8 cellular contexts compared by ENCODE assay signal in genomic region chr10:92880233-92880861, GRCh38. TPM values are rescaled to one million over a fixed set of nuclear protein-coding genes. Genes with fewer than 3 reads are reported as not detected.
DNase-seq lines count a peak whose midpoint lies in the region; ATAC-seq, FAIRE-seq and TF ChIP-seq lines count a peak whose summit lies in the region.

No MANE protein-coding gene starts in this region.

- no peaks in the 10 kb centered on the region for H3K79me2 ChIP-seq in mammary epithelial cell (ENCODE audit: insufficient read depth, low read length)

- 25% methylated on average over 4 of the region's 4 CpGs for WGBS in mammary epithelial cell (ENCODE audit: low coverage, missing lambda C conversion rate)

- H2AFZ ChIP-seq in mammary epithelial cell (ENCODE audit: low read depth, low read length) = no peak overlapping the region

- intact Hi-C loops in mammary epithelial cell (cut with micrococcal nuclease) = loop anchor here (1.0 to 10.0 kb wide), 6 partner anchors 37 to 632 kb away; partner anchors contain the start of gene CYP26A1

- no peak overlapping the region for H3K9ac ChIP-seq in mammary epithelial cell (ENCODE audit: insufficient read depth, low read length)

- TF ChIP-seq CTCF in mammary epithelial cell (conservative IDR thresholded peaks at IDR 0.05 in 1 of 2, IDR thresholded peaks at IDR 0.05 in 1 of 2; ENCODE audit: extremely low read depth in 1 of 2, insufficient read depth in 1 of 2, low read depth in 1 of 2, low read length in 2 of 2) = peak; percentile 31 to 48

- no peak overlapping the region for H3K27ac ChIP-seq in mammary epithelial cell (ENCODE audit: insufficient read depth, low read depth, low read length)

- DNase-seq in AG08395 (ENCODE audit: low spot score) = peak; percentile 40
- DNase-seq in GM12892 (ENCODE audit: insufficient read length) = no peak
- DNase-seq in NCI-H510A treated with DMSO at 0.1 percent for 48 hours (lab: John Stamatoyannopoulos, UW) = peak; percentile 60
- peak; percentile 17 for DNase-seq in mammary epithelial cell
- no peak for DNase-seq in left lobe of liver (ENCODE audit: low spot score)

- H3K36me3 ChIP-seq in mammary epithelial cell (ENCODE audit: insufficient read depth, low read length) = no peaks in the 10 kb centered on the region

- in situ Hi-C loops in mammary epithelial cell (cut with MboI; ENCODE audit: low sequenced_read_pairs in 2 of 2) = loop anchor here (25.0 kb wide), 4 partner anchors 157 to 607 kb away; partner anchors contain the start of genes CEP55 (in 1 of the 2) and MYOF (in 1 of the 2)

- dilution Hi-C loops in mammary epithelial cell (cut with HindIII; ENCODE audit: low sequenced_read_pairs) = no loop called here

- no peaks in the 10 kb centered on the region for H3K27me3 ChIP-seq in mammary epithelial cell (ENCODE audit: insufficient read depth, low read length)

- FAIRE-seq in GM12892 (lab: Jason Lieb, UNC) = peak; percentile 66

- TF ChIP-seq POLR2A in GM12892 (IDR thresholded peaks at IDR 0.05; ENCODE audit: low read depth, low read length) = no peak

- no peaks in the 10 kb centered on the region for H3K9me3 ChIP-seq in mammary epithelial cell (replicated peaks; ENCODE audit: insufficient read depth, low read length)

- no peak overlapping the region for H3K4me2 ChIP-seq in mammary epithelial cell (ENCODE audit: insufficient read depth, low read depth, low read length)

- BruUV-seq in mammary epithelial cell (replicated peaks; lab: Mats Ljungman, UMichigan) = no TSS peak

- H4K20me1 ChIP-seq in mammary epithelial cell (ENCODE audit: insufficient read depth, low read length) = no peaks in the 10 kb centered on the region

- H3K4me1 ChIP-seq in mammary epithelial cell (ENCODE audit: insufficient read depth, low read length) = no peaks in the 10 kb centered on the region

- ATAC-seq in left lobe of liver = peak; percentile 86
- no peak for ATAC-seq in GM19395 (IDR thresholded peaks at IDR 0.05; ENCODE audit: unreplicated experiment)
- no peak for ATAC-seq in GM21717 (IDR thresholded peaks at IDR 0.05; ENCODE audit: unreplicated experiment)
- no peak for ATAC-seq in GM18867 (IDR thresholded peaks at IDR 0.05; ENCODE audit: unreplicated experiment)

- CTCF ChIA-PET in mammary epithelial cell (lab: Charles Lee; ENCODE audit: low non-redundant PET) = interaction anchor here (0.8 kb wide), 1 partner anchor 290 kb away, joined by 18 read pairs; no protein-coding TSS in a partner anchor

- H3K4me3 ChIP-seq in mammary epithelial cell (replicated peaks in 1 of 3; ENCODE audit: insufficient read depth in 1 of 3, low read depth in 2 of 3, low read length in 3 of 3) = no peak overlapping the region

RNA-seq across cellular contexts. Expression of gene EXOC6, which starts 32.0 kb away (rescaled TPM):
- polyA plus RNA-seq in GM12892 (2012; ENCODE audit: missing spikeins) = 9.5 TPM
- 1 to 10 TPM; 3.5 to 4.6 TPM for total RNA-seq in mammary epithelial cell
- polyA plus RNA-seq in mammary epithelial cell = 1.4 TPM
- 2.4 TPM for polyA minus RNA-seq in mammary epithelial cell
- 4.9 TPM for total RNA-seq in left lobe of liver

Comparison
In these comparisons a context has a peak if more than half of its experiments do, and no peak if none do; other contexts are left out.
1. DNase-seq: peak in AG08395 (single experiment), NCI-H510A treated with DMSO at 0.1 percent for 48 hours (single experiment) and mammary epithelial cell (single experiment); none in GM12892 (single experiment) and left lobe of liver (single experiment).